Comparison of ENCODE assay signal across 24 cellular contexts in the genomic region with DNA sequence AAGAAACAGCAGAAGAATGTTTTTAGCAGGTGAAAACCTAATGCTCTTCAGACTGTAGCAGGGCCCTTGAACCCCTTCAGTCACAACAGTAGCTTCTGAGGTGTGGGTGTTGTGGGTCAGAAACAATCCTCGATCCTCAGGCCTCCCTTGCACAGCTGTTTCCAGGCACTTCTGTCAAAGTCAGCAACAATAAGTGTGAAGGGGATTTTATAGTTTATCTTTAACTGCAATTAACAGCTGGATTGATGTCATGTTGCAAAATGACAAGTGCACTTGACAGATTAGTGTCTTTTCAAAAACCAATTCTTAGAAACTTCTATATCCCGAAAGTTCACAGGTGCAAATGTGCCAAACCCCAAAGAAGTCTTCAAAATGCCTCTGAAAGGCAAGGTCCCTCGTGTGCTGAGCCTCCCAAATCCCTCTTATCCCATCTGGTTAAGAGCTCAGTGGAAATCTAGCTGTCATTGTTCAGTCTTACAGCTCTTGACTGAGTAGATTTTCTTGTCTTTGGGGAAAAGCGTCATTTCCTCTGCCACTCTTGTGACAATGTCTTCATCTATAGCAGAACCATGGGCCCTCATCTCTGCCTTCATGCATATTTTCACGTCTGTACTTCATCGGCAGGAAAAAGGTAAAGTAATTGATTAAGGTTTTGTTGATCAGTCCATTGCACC. TPM values are rescaled to one million over a fixed set of nuclear protein-coding genes. Genes with fewer than 3 reads are reported as not detected.
"Had no signal": no experiment of that assay in that cellular context is flagged by ENCODE, and none has a peak within 500 bp of the region (broad histone marks: within the 10 kb centered on the region; RNA-seq: fewer than 3 reads in every experiment).

No MANE protein-coding gene starts in this region.

- H3K36me3 Mint-ChIP-seq: activated CD4-positive, alpha-beta memory T cell treated with anti-CD3 and anti-CD28 coated beads for 36 hours; activated naive CD8-positive, alpha-beta T cell; brain had no signal

- DNase-seq: activated B cell treated with CpG ODN at 0.5 μM for 24 hours; activated CD4-positive, alpha-beta memory T cell treated with anti-CD3 and anti-CD28 coated beads for 36 hours; activated CD4-positive, alpha-beta T cell treated with anti-CD3 and anti-CD28 coated beads, Interleukin-2, amount 10 ng/mL, durations not matched to agents 7 days and 5 days; activated CD8-positive, alpha-beta memory T cell treated with anti-CD3 and anti-CD28 coated beads for 24 hours; activated effector memory CD4-positive, alpha-beta T cell treated with anti-CD3 and anti-CD28 coated beads, Interleukin-2, amount 50 U/mL, for 16 hours; activated naive CD4-positive, alpha-beta T cell treated with Interleukin-2 at 50 U/mL for 16 hours; activated T-cell treated with anti-CD3 and anti-CD28 coated beads, Interleukin-2, amount 50 U/mL, for 4 hours; amygdala; NCI-H1092; NCI-H1417; NCI-H1930; NCI-H2107; NCI-H510A treated with DMSO at 0.1 percent for 48 hours; NCI-H774; NK-92 treated with Interleukin-12 subunit alpha and Interleukin-12 subunit beta, amount 100 ng/mL, for 24 hours; Peyer's patch; SHP77 treated with DMSO at 0.1 percent for 48 hours; T-helper 17 cell; T-helper 9 cell had no signal

- ATAC-seq: activated T-cell treated with anti-CD3 and anti-CD28 coated beads, Interleukin-2, amount 50 U/mL, for 4 hours; T-helper 17 cell had no signal

- FAIRE-seq: astrocyte had no signal

- H3K27me3 ChIP-seq: Peyer's patch had no signal

- H3K4me1 ChIP-seq: Peyer's patch had no signal

- H3K36me3 ChIP-seq: Peyer's patch had no signal

- H3K9me3 Mint-ChIP-seq: activated B cell treated with CpG ODN at 0.5 μM for 24 hours; activated CD4-positive, alpha-beta memory T cell treated with anti-CD3 and anti-CD28 coated beads for 36 hours; activated CD4-positive, alpha-beta T cell treated with anti-CD3 and anti-CD28 coated beads, Interleukin-2, amount 10 ng/mL, durations not matched to agents 7 days and 5 days; activated T-cell treated with anti-CD3 and anti-CD28 coated beads, Interleukin-2, amount 50 U/mL, for 4 hours; brain; central memory CD8-positive, alpha-beta T cell had no signal

- H3K27ac Mint-ChIP-seq: activated B cell treated with CpG ODN at 0.5 μM for 24 hours; activated CD4-positive, alpha-beta memory T cell treated with anti-CD3 and anti-CD28 coated beads for 36 hours; activated CD4-positive, alpha-beta T cell treated with anti-CD3 and anti-CD28 coated beads, Interleukin-2, amount 10 ng/mL, durations not matched to agents 7 days and 5 days; activated naive CD8-positive, alpha-beta T cell; brain; T-helper 17 cell had no signal

- H3K4me3 ChIP-seq: Peyer's patch had no signal

- H3K4me3 Mint-ChIP-seq: activated B cell treated with CpG ODN at 0.5 μM for 24 hours; activated CD4-positive, alpha-beta memory T cell treated with anti-CD3 and anti-CD28 coated beads for 36 hours; activated CD4-positive, alpha-beta T cell treated with anti-CD3 and anti-CD28 coated beads, Interleukin-2, amount 10 ng/mL, durations not matched to agents 7 days and 5 days; activated naive CD8-positive, alpha-beta T cell; activated T-cell treated with anti-CD3 and anti-CD28 coated beads, Interleukin-2, amount 50 U/mL, for 4 hours; brain; central memory CD8-positive, alpha-beta T cell; T-helper 17 cell had no signal

- H3K9me3 ChIP-seq: Peyer's patch had no signal

- H3K27ac ChIP-seq: Peyer's patch had no signal

- H3K4me1 Mint-ChIP-seq: brain; central memory CD8-positive, alpha-beta T cell had no signal

RNA-seq across cellular contexts. Expression of gene M1AP, which starts 29.6 kb away (rescaled TPM):
- total RNA-seq: activated B cell treated with CpG ODN at 0.5 μM for 24 hours; activated CD4-positive, alpha-beta memory T cell treated with anti-CD3 and anti-CD28 coated beads for 36 hours; activated CD4-positive, alpha-beta T cell treated with anti-CD3 and anti-CD28 coated beads, Interleukin-2, amount 10 ng/mL, durations not matched to agents 7 days and 5 days; activated T-cell treated with anti-CD3 and anti-CD28 coated beads, Interleukin-2, amount 50 U/mL, for 4 hours; MCF 10A; Peyer's patch had no signal
